In genomic region chr11:71998649-71999310, GRCh38 we compare ENCODE assay signal across 8 cellular contexts. TPM values are rescaled to one million over a fixed set of nuclear protein-coding genes. Genes with fewer than 3 reads are reported as not detected.
DNase-seq lines count a peak whose midpoint lies in the region; ATAC-seq lines count a peak whose summit lies in the region.

IL18BP (plus strand) TSS chr11:71998909; CDS start chr11:71999985, 1,076 bp downstream.

- H3K4me1 ChIP-seq in skeletal muscle satellite cell (ENCODE audit: control insufficient read depth, insufficient read depth, low read length): peaks cover 6% of the 10 kb centered on the region

- no peak for ATAC-seq in HG02884 (IDR thresholded peaks at IDR 0.05; ENCODE audit: unreplicated experiment)

- peaks cover 32% of the 10 kb centered on the region for H3K36me3 ChIP-seq in skeletal muscle satellite cell (ENCODE audit: insufficient read depth, low read length)

- no peaks in the 10 kb centered on the region for H3K9me3 ChIP-seq in skeletal muscle satellite cell (replicated peaks; ENCODE audit: low read length)

- no peak within 1 kb of the TSS for H3K4me3 ChIP-seq in skeletal muscle satellite cell (ENCODE audit: low read length)

- H3K9ac ChIP-seq in skeletal muscle satellite cell (ENCODE audit: low read depth, low read length): no peak within 1 kb of the TSS

- H3K27me3 ChIP-seq in skeletal muscle satellite cell (ENCODE audit: control insufficient read depth, insufficient read depth, low read length): no peaks in the 10 kb centered on the region

- DNase-seq in activated T-cell treated with anti-CD3 and anti-CD28 coated beads for 24 hours (ENCODE audit: low read depth): peak; percentile 11
- no peak for DNase-seq in activated T-cell treated with anti-CD3 and anti-CD28 coated beads, Interleukin-2, amount 50 U/mL, for 1 hour
- peak; percentile 75 for DNase-seq in UCSD-AML1 (lab: John Stamatoyannopoulos, UW; ENCODE audit: unreplicated experiment)
- DNase-seq in germinal center (ENCODE audit: low spot score): peak; percentile 51
- DNase-seq in NCI-H748 treated with DMSO at 0.1 percent for 48 hours (lab: John Stamatoyannopoulos, UW): no peak
- DNase-seq in foreskin melanocyte: no peak

- peak within 1 kb of the TSS; percentile 36 for H3K4me2 ChIP-seq in skeletal muscle satellite cell (ENCODE audit: low read length)

RNA-seq across cellular contexts. Expression of gene IL18BP, which starts in this region (rescaled TPM):
- 1.7 and 3.0 TPM in 2 replicates for total RNA-seq in skeletal muscle satellite cell (2012; rRNA removed)

Comparison
In these comparisons a context has a peak if more than half of its experiments do, and no peak if none do; other contexts are left out.
1. DNase-seq: peak in activated T-cell treated with anti-CD3 and anti-CD28 coated beads for 24 hours (single experiment), UCSD-AML1 (single experiment) and germinal center (single experiment); none in activated T-cell treated with anti-CD3 and anti-CD28 coated beads, Interleukin-2, amount 50 U/mL, for 1 hour (single experiment), NCI-H748 treated with DMSO at 0.1 percent for 48 hours (single experiment) and foreskin melanocyte (single experiment).